Comparison of ENCODE assay signal across 8 cellular contexts in genomic region chr12:14884458-14884878, GRCh38. TPM values are rescaled to one million over a fixed set of nuclear protein-coding genes. Genes with fewer than 3 reads are reported as not detected.
DNase-seq lines count a peak whose midpoint lies in the region; ATAC-seq, FAIRE-seq and TF ChIP-seq lines count a peak whose summit lies in the region.

No MANE protein-coding gene starts in this region.

- H3K9me3 ChIP-seq in endothelial cell of umbilical vein (replicated peaks; ENCODE audit: control insufficient read depth, insufficient read depth, low read length), result no peaks in the 10 kb centered on the region

- H3K36me3 Mint-ChIP-seq in activated CD8-positive, alpha-beta T cell treated with anti-CD3 and anti-CD28 coated beads, Interleukin-2, amount 10 ng/mL, durations not matched to agents 7 days and 5 days (ENCODE audit: low read depth), result peaks cover 10% of the 10 kb centered on the region
- peaks cover 0 to 3% (median 0%) of the 10 kb centered on the region in 3 donors for H3K36me3 Mint-ChIP-seq in naive thymus-derived CD8-positive, alpha-beta T cell

- peak overlapping the region; percentile 0 for H3K27ac Mint-ChIP-seq in activated CD8-positive, alpha-beta T cell treated with anti-CD3 and anti-CD28 coated beads, Interleukin-2, amount 10 ng/mL, durations not matched to agents 7 days and 5 days
- H3K27ac Mint-ChIP-seq in naive thymus-derived CD8-positive, alpha-beta T cell, result peak overlapping the region; percentile 66 to 96 (median 93)

- H3K9ac ChIP-seq in endothelial cell of umbilical vein (replicated peaks; ENCODE audit: extremely low read depth, insufficient read depth, low read length), result peak overlapping the region; percentile 66

- no peaks in the 10 kb centered on the region for H3K27me3 ChIP-seq in endothelial cell of umbilical vein (ENCODE audit: control insufficient read depth in 2 of 2, insufficient read depth in 2 of 2, low read length in 2 of 2)

- peak overlapping the region; percentile 58 for H2AFZ ChIP-seq in endothelial cell of umbilical vein (ENCODE audit: low read depth, low read length)

- peak; percentile 80 for FAIRE-seq in endothelial cell of umbilical vein (lab: Jason Lieb, UNC)

- H3K4me3 Mint-ChIP-seq in activated CD8-positive, alpha-beta T cell treated with anti-CD3 and anti-CD28 coated beads, Interleukin-2, amount 10 ng/mL, durations not matched to agents 7 days and 5 days, result peak overlapping the region; percentile 40
- H3K4me3 Mint-ChIP-seq in naive thymus-derived CD8-positive, alpha-beta T cell, result peak overlapping the region; percentile 69 to 85 (median 78)

- DNase-seq in SIG-M5 treated with dmso at 0.1 percent for 504 hours (lab: John Stamatoyannopoulos, UW; ENCODE audit: unreplicated experiment) (peak; percentile 56), SIG-M5 (lab: John Stamatoyannopoulos, UW) (no peak), NCI-H345 (lab: John Stamatoyannopoulos, UW) (peak; percentile 78), endothelial cell of umbilical vein (ENCODE audit: low read depth, low spot score) (peak; percentile 84)
- peak; percentile 83 for DNase-seq in activated CD8-positive, alpha-beta T cell treated with anti-CD3 and anti-CD28 coated beads, Interleukin-2, amount 10 ng/mL, durations not matched to agents 7 days and 5 days
- peak; percentile 67 to 95 (median 89) for DNase-seq in naive thymus-derived CD8-positive, alpha-beta T cell
- peak; percentile 77 for DNase-seq in stimulated activated naive CD8-positive, alpha-beta T cell treated with anti-CD3 and anti-CD28 coated beads, Interleukin-15, Interleukin-2, amounts not matched to agents 100 U/mL and 50 U/mL, for 24 hours

- ATAC-seq in HG02981 (IDR thresholded peaks at IDR 0.05; ENCODE audit: unreplicated experiment), result peak; percentile 98
- peak; percentile 95 for ATAC-seq in activated CD8-positive, alpha-beta T cell treated with anti-CD3 and anti-CD28 coated beads, Interleukin-2, amount 10 ng/mL, durations not matched to agents 7 days and 5 days
- peak; percentile 93 to 98 for ATAC-seq in naive thymus-derived CD8-positive, alpha-beta T cell
- ATAC-seq in stimulated activated naive CD8-positive, alpha-beta T cell treated with anti-CD3 and anti-CD28 coated beads, Interleukin-15, Interleukin-2, amounts not matched to agents 100 U/mL and 50 U/mL, for 24 hours, result peak; percentile 89

- TF ChIP-seq POLR2A in endothelial cell of umbilical vein (IDR thresholded peaks at IDR 0.05; ENCODE audit: low read depth, low read length), result no peak

- CTCF ChIA-PET in activated CD8-positive, alpha-beta T cell treated with anti-CD3 and anti-CD28 coated beads, Interleukin-2, amount 10 ng/mL, durations not matched to agents 7 days and 5 days (lab: Charles Lee), result interaction anchor here (0.9 to 1.2 kb wide), 2 partner anchors 17 to 37 kb away, joined by 3 read pairs; no protein-coding TSS in a partner anchor
- CTCF ChIA-PET in endothelial cell of umbilical vein (lab: Charles Lee), result interaction anchor here (0.9 to 2.7 kb wide), 6 partner anchors 10 to 337 kb away, joined by 3 to 11 read pairs (median 5); partner anchors contain the start of gene RERG

- H3K27ac ChIP-seq in endothelial cell of umbilical vein (ENCODE audit: insufficient read depth, low read depth, low read length), result peak overlapping the region; percentile 49

- H3K9me3 Mint-ChIP-seq in activated CD8-positive, alpha-beta T cell treated with anti-CD3 and anti-CD28 coated beads, Interleukin-2, amount 10 ng/mL, durations not matched to agents 7 days and 5 days (ENCODE audit: insufficient read depth), result no peaks in the 10 kb centered on the region
- peaks cover 0 to 6% (median 0%) of the 10 kb centered on the region in 9 donors for H3K9me3 Mint-ChIP-seq in naive thymus-derived CD8-positive, alpha-beta T cell

- peaks cover 28% of the 10 kb centered on the region for H3K4me1 Mint-ChIP-seq in activated CD8-positive, alpha-beta T cell treated with anti-CD3 and anti-CD28 coated beads, Interleukin-2, amount 10 ng/mL, durations not matched to agents 7 days and 5 days (ENCODE audit: low read depth)
- H3K4me1 Mint-ChIP-seq in naive thymus-derived CD8-positive, alpha-beta T cell, result peaks cover 21 to 53% (median 46%) of the 10 kb centered on the region in 4 donors

- dilution Hi-C loops in endothelial cell of umbilical vein (cut with MboI; ENCODE audit: extremely low pct_ligation_motif_present, low sequenced_read_pairs), result no loop called here

- no peaks in the 10 kb centered on the region for H4K20me1 ChIP-seq in endothelial cell of umbilical vein (replicated peaks; ENCODE audit: control insufficient read depth, extremely low read depth, insufficient read depth, low read length)

- no TSS peak for BruUV-seq in endothelial cell of umbilical vein (replicated peaks; lab: Mats Ljungman, UMichigan)

- peak overlapping the region; percentile 17 to 64 (median 62) for H3K4me3 ChIP-seq in endothelial cell of umbilical vein (replicated peaks in 1 of 3; ENCODE audit: insufficient read depth in 1 of 3, low read depth in 1 of 3, low read length in 3 of 3)

- no peaks in the 10 kb centered on the region for H3K79me2 ChIP-seq in endothelial cell of umbilical vein (ENCODE audit: control insufficient read depth, insufficient read depth, low read length)

- H3K4me1 ChIP-seq in endothelial cell of umbilical vein (ENCODE audit: control insufficient read depth, extremely low read depth, insufficient read depth, low read length), result peaks cover 38% of the 10 kb centered on the region

- H3K36me3 ChIP-seq in endothelial cell of umbilical vein (ENCODE audit: control insufficient read depth in 2 of 2, extremely low read depth in 1 of 2, insufficient read depth in 2 of 2, low read length in 2 of 2), result peaks cover 0 to 2% of the 10 kb centered on the region in 2 experiments

- TF ChIP-seq CTCF in endothelial cell of umbilical vein (IDR thresholded peaks at IDR 0.05; ENCODE audit: extremely low read depth in 1 of 2, insufficient read depth in 1 of 2, low read depth in 1 of 2, low read length in 2 of 2), result no peak

- POLR2A ChIA-PET in activated CD8-positive, alpha-beta T cell treated with anti-CD3 and anti-CD28 coated beads, Interleukin-2, amount 10 ng/mL, durations not matched to agents 7 days and 5 days (lab: Charles Lee), result interaction anchor here (0.6 to 1.0 kb wide), 3 partner anchors 9 to 77 kb away, joined by 3 read pairs; partner anchors contain the start of gene ARHGDIB
- POLR2A ChIA-PET in endothelial cell of umbilical vein (lab: Charles Lee), result no interaction called here
- POLR2A ChIA-PET in naive thymus-derived CD8-positive, alpha-beta T cell (lab: Charles Lee), result interaction anchor here (0.7 to 1.9 kb wide), 9 partner anchors 9 to 114 kb away, joined by 3 to 9 read pairs (median 4); partner anchors contain the start of genes C12orf60 and WBP11

- peaks cover 24% of the 10 kb centered on the region for H3K27me3 Mint-ChIP-seq in activated CD8-positive, alpha-beta T cell treated with anti-CD3 and anti-CD28 coated beads, Interleukin-2, amount 10 ng/mL, durations not matched to agents 7 days and 5 days (ENCODE audit: low read depth)
- peaks cover 0 to 13% (median 0%) of the 10 kb centered on the region in 5 donors for H3K27me3 Mint-ChIP-seq in naive thymus-derived CD8-positive, alpha-beta T cell

- intact Hi-C loops in endothelial cell of umbilical vein (cut with micrococcal nuclease), result loop anchor here (1.0 to 2.0 kb wide), 3 partner anchors 8 to 68 kb away; no protein-coding TSS in a partner anchor

- H3K4me2 ChIP-seq in endothelial cell of umbilical vein (ENCODE audit: insufficient read depth, low read length), result peak overlapping the region; percentile 87

- H3K9me1 ChIP-seq in endothelial cell of umbilical vein (replicated peaks; ENCODE audit: control insufficient read depth, extremely low read depth, insufficient read depth, low read length), result no peaks in the 10 kb centered on the region

RNA-seq across cellular contexts. Expression of gene MGP, which starts 1.2 kb away (rescaled TPM):
- total RNA-seq in activated CD8-positive, alpha-beta T cell treated with anti-CD3 and anti-CD28 coated beads, Interleukin-2, amount 10 ng/mL, durations not matched to agents 7 days and 5 days, result under 1 TPM; 0.21 to 0.34 TPM
- 284 and 398 TPM in 2 replicates for total RNA-seq in endothelial cell of umbilical vein
- 479 and 538 TPM in 2 replicates for polyA plus RNA-seq in endothelial cell of umbilical vein
- polyA plus RNA-seq in endothelial cell of umbilical vein (2011; cell fraction: cytosol; rRNA removed), result 472 and 563 TPM in 2 replicates
- polyA plus RNA-seq in endothelial cell of umbilical vein (2011; cell fraction: nucleus; rRNA removed), result 160 and 196 TPM in 2 replicates
- 268 and 939 TPM in 2 replicates for polyA plus RNA-seq in endothelial cell of umbilical vein (2012)
- polyA minus RNA-seq in endothelial cell of umbilical vein, result 264 and 315 TPM in 2 replicates
- not detected for polyA minus RNA-seq in endothelial cell of umbilical vein (2011; cell fraction: cytosol; rRNA and poly(A)+ RNA removed)
- 75.3 and 93.4 TPM in 2 replicates for polyA minus RNA-seq in endothelial cell of umbilical vein (2011; cell fraction: nucleus; rRNA and poly(A)+ RNA removed)
- total RNA-seq in naive thymus-derived CD8-positive, alpha-beta T cell, result 1 to 10 TPM; 3.7 to 4.1 TPM
- under 1 TPM; 0.14 to 0.48 (median 0.17) TPM for polyA plus RNA-seq in naive thymus-derived CD8-positive, alpha-beta T cell

RNA-seq across cellular contexts. Expression of gene ART4, which starts 41.1 kb away (rescaled TPM):
- not detected for total RNA-seq in activated CD8-positive, alpha-beta T cell treated with anti-CD3 and anti-CD28 coated beads, Interleukin-2, amount 10 ng/mL, durations not matched to agents 7 days and 5 days
- total RNA-seq in endothelial cell of umbilical vein, result 7.8 and 12.5 TPM in 2 replicates
- polyA plus RNA-seq in endothelial cell of umbilical vein, result 54.7 and 59.6 TPM in 2 replicates
- 40.7 and 47.9 TPM in 2 replicates for polyA plus RNA-seq in endothelial cell of umbilical vein (2011; cell fraction: cytosol; rRNA removed)
- 45.0 and 46.9 TPM in 2 replicates for polyA plus RNA-seq in endothelial cell of umbilical vein (2011; cell fraction: nucleus; rRNA removed)
- 24.8 and 41.3 TPM in 2 replicates for polyA plus RNA-seq in endothelial cell of umbilical vein (2012)
- 117 and 133 TPM in 2 replicates for polyA minus RNA-seq in endothelial cell of umbilical vein
- not detected for polyA minus RNA-seq in endothelial cell of umbilical vein (2011; cell fraction: cytosol; rRNA and poly(A)+ RNA removed)
- 139 and 193 TPM in 2 replicates for polyA minus RNA-seq in endothelial cell of umbilical vein (2011; cell fraction: nucleus; rRNA and poly(A)+ RNA removed)
- not detected for total RNA-seq in naive thymus-derived CD8-positive, alpha-beta T cell
- not detected for polyA plus RNA-seq in naive thymus-derived CD8-positive, alpha-beta T cell

RNA-seq across cellular contexts. Expression of gene ERP27, which starts 53.9 kb away (rescaled TPM):
- total RNA-seq in activated CD8-positive, alpha-beta T cell treated with anti-CD3 and anti-CD28 coated beads, Interleukin-2, amount 10 ng/mL, durations not matched to agents 7 days and 5 days, result 1 to 10 TPM; 7.9 to 8.7 TPM
- 0.88 and 1.4 TPM in 2 replicates for total RNA-seq in endothelial cell of umbilical vein
- 0.67 and 0.70 TPM in 2 replicates for polyA plus RNA-seq in endothelial cell of umbilical vein
- 0.75 and 0.98 TPM in 2 replicates for polyA plus RNA-seq in endothelial cell of umbilical vein (2011; cell fraction: cytosol; rRNA removed)
- polyA plus RNA-seq in endothelial cell of umbilical vein (2011; cell fraction: nucleus; rRNA removed), result 2.5 and 3.4 TPM in 2 replicates
- 0.62 and 0.68 TPM in 2 replicates for polyA plus RNA-seq in endothelial cell of umbilical vein (2012)
- 1.9 and 2.9 TPM in 2 replicates for polyA minus RNA-seq in endothelial cell of umbilical vein
- polyA minus RNA-seq in endothelial cell of umbilical vein (2011; cell fraction: cytosol; rRNA and poly(A)+ RNA removed), result not detected
- polyA minus RNA-seq in endothelial cell of umbilical vein (2011; cell fraction: nucleus; rRNA and poly(A)+ RNA removed), result 6.1 and 8.8 TPM in 2 replicates
- total RNA-seq in naive thymus-derived CD8-positive, alpha-beta T cell, result 10 to 100 TPM; 23.9 to 25.8 TPM
- 1 to 10 TPM; 3.2 to 4.4 (median 3.9) TPM for polyA plus RNA-seq in naive thymus-derived CD8-positive, alpha-beta T cell

Comparison
In these comparisons a context has a peak if more than half of its experiments do, and no peak if none do; other contexts are left out.
1. RNA of gene MGP, which starts 1.2 kb away (total RNA-seq): 284 to 398 TPM in endothelial cell of umbilical vein; 3.7 to 4.1 TPM in naive thymus-derived CD8-positive, alpha-beta T cell and 0.21 to 0.34 TPM in activated CD8-positive, alpha-beta T cell treated with anti-CD3 and anti-CD28 coated beads, Interleukin-2, amount 10 ng/mL, durations not matched to agents 7 days and 5 days; every median in the first group is over 10 times any median in the second.
2. Peak in every context shown above with its lines, with median percentiles within 50 percentile points of each other: ATAC-seq.